ENCODE assay signal across 22 cellular contexts in the genomic region with DNA sequence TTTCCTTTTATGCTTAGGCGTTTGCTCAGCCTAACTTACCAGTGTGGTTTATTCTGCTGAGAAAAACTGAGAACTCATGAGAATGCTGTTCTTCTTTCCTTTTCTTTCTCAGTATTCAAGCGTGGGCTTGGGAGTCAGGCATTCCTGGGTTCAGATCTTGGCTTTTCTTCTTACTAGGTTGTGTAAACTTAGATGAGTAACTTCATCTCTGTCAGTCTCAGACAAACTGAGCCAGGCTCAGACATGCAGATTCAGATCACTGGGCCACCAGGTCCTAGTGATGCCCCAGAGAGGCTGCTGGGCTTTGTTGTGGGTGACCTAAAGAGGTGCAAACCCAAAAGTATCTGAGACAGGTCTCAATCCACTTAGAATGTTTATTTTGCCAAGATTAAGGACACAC.
"Had no signal": no experiment of that assay in that cellular context is flagged by ENCODE, and none has a peak within 500 bp of the region (broad histone marks: within the 10 kb centered on the region; RNA-seq: fewer than 3 reads in every experiment).

No MANE protein-coding gene starts in this region.

- H3K36me3 ChIP-seq: MG63, SJSA1 had no signal

- H3K4me3 ChIP-seq: MG63, SJSA1, SK-N-MC had no signal

- ATAC-seq: HepG2 had no signal

- H3K27ac ChIP-seq: SJSA1, SK-N-MC had no signal

- H3K27me3 ChIP-seq: MG63 had no signal

- DNase-seq: IMR-90, Karpas-422, KG1, MG63, NCI-H1092 treated with DMSO at 0.1 percent for 48 hours, NCI-H1436, NCI-H187, NCI-H2029, NCI-H2081 treated with DMSO at 0.1 percent for 48 hours, NCI-H2171, NCI-H226, NCI-H446, NCI-H510A, NCI-H524 treated with DMSO at 0.1 percent for 48 hours, NCI-H69, NCI-H774, Right ventricle myocardium superior, RPMI8226, SIG-M5 had no signal

- H3K4me1 ChIP-seq: SJSA1 had no signal

- H3K9me3 ChIP-seq: MG63, SJSA1 had no signal
